8 cellular contexts compared by ENCODE assay signal in the genomic region with DNA sequence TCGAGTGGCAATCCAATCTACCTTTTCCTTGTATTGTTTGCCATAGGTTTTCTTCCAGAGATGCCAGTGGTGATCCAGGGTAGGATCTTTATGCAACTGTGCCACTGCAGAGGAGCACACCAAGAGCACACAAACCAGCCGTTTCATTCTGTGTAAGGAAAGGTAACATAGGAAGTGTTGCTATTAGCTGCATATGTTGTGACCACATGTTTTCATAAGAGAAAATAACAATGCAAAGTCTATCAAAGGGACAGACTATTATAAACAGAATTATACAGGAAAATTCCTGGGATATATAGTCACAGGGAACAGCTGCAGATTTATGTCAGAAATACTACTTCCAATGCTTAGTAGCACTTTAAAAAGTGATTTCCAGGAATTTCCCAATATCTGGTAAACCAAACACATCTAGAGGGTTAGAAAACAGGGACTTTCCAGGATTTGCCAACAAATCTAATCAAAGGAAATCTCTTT. TPM values are rescaled to one million over a fixed set of nuclear protein-coding genes. Genes with fewer than 3 reads are reported as not detected.
DNase-seq lines count a peak whose midpoint lies in the region; ATAC-seq and TF ChIP-seq lines count a peak whose summit lies in the region.

No MANE protein-coding gene starts in this region.

- no peaks in the 10 kb centered on the region for H4K20me1 ChIP-seq in MM.1S (ENCODE audit: insufficient read depth, low read length)

- H3K9me3 ChIP-seq in MM.1S (replicated peaks; ENCODE audit: insufficient read depth, low read length), result no peaks in the 10 kb centered on the region

- H3K36me3 Mint-ChIP-seq in chondrocyte (ENCODE audit: low read depth), result peaks cover 4% of the 10 kb centered on the region

- H3K27ac ChIP-seq in MM.1S (ENCODE audit: low read length), result no peak overlapping the region

- H2AFZ ChIP-seq in MM.1S (ENCODE audit: low read length), result no peak overlapping the region

- peaks cover 4% of the 10 kb centered on the region; the same call in 1 of the 2 replicates for H3F3A ChIP-seq in MM.1S (ENCODE audit: insufficient read depth, low read length)

- H3K4me1 Mint-ChIP-seq in chondrocyte (ENCODE audit: low read depth), result peaks cover 18% of the 10 kb centered on the region

- TF ChIP-seq CTCF in MM.1S (IDR thresholded peaks at IDR 0.05; ENCODE audit: low read length), result no peak
- TF ChIP-seq CTCF in omental fat pad (IDR thresholded peaks at IDR 0.05), result no peak
- TF ChIP-seq CTCF in chondrocyte (IDR thresholded peaks at IDR 0.05), result no peak

- no peaks in the 10 kb centered on the region for H3K27me3 Mint-ChIP-seq in chondrocyte (ENCODE audit: low read depth)

- peak; percentile 67 for DNase-seq in DMS53 (lab: John Stamatoyannopoulos, UW)
- no peak for DNase-seq in MM.1S
- DNase-seq in dedifferentiated amniotic fluid mesenchymal stem cell (ENCODE audit: extremely low spot score), result peak; percentile 70
- no peak for DNase-seq in omental fat pad (ENCODE audit: low spot score)
- no peak for DNase-seq in chondrocyte (ENCODE audit: low spot score)
- DNase-seq in OCI-M2 (lab: John Stamatoyannopoulos, UW; ENCODE audit: unreplicated experiment), result no peak

- H3K9ac ChIP-seq in MM.1S (ENCODE audit: low read length), result no peak overlapping the region

- H3K79me2 ChIP-seq in MM.1S (ENCODE audit: low read length), result no peaks in the 10 kb centered on the region

- no peaks in the 10 kb centered on the region for H3K9me2 ChIP-seq in MM.1S (replicated peaks; ENCODE audit: insufficient read depth, low read length)

- no peak overlapping the region for H3K4me3 Mint-ChIP-seq in chondrocyte (ENCODE audit: unreplicated experiment)

- peak overlapping the region; percentile 79; the same call in 1 of the 2 replicates for H3K4me2 ChIP-seq in MM.1S (ENCODE audit: low read depth, low read length)

- H3K27ac Mint-ChIP-seq in chondrocyte (ENCODE audit: unreplicated experiment), result no peak overlapping the region

- H3K9me3 Mint-ChIP-seq in chondrocyte (ENCODE audit: low read depth), result peaks cover 5% of the 10 kb centered on the region

- peak; percentile 59 for ATAC-seq in omental fat pad (ENCODE audit: low FRiP score)
- ATAC-seq in GM21515 (IDR thresholded peaks at IDR 0.05; ENCODE audit: unreplicated experiment), result no peak
- no peak for ATAC-seq in GM21825 (IDR thresholded peaks at IDR 0.05; ENCODE audit: unreplicated experiment)

- no peak overlapping the region; the same call in 1 of the 2 replicates for H3K4me3 ChIP-seq in MM.1S (ENCODE audit: low read length)

- H3K4me1 ChIP-seq in MM.1S (ENCODE audit: low read length), result peaks cover 7% of the 10 kb centered on the region; the same call in 1 of the 2 replicates

- peaks cover 10% of the 10 kb centered on the region; the same call in 1 of the 2 replicates for H3K27me3 ChIP-seq in MM.1S (replicated peaks; ENCODE audit: insufficient read depth, low read length)

- H3K36me3 ChIP-seq in MM.1S (replicated peaks; ENCODE audit: insufficient read depth, low read length), result no peaks in the 10 kb centered on the region

RNA-seq across cellular contexts. Expression of a gene that starts 0.9 kb away (rescaled TPM):
- total RNA-seq in omental fat pad (100 to 1,000 TPM in 3 of 4 donors, 10 to 100 TPM in 1; 95.7 to 310 (median 139) TPM), chondrocyte (0.79 to 1.5 TPM (median 1.4 TPM) in 3 replicates)

RNA-seq across cellular contexts. Expression of a gene that starts 43.4 kb away (rescaled TPM):
- total RNA-seq in omental fat pad (10 to 100 TPM; 41.2 to 74.5 (median 59.6) TPM), chondrocyte (4.9 to 12.4 TPM (median 4.9 TPM) in 3 replicates)

RNA-seq across cellular contexts. Expression of a gene that starts 44.0 kb away (rescaled TPM):
- 1 to 10 TPM in 1 of 4 donors, under 1 TPM in 1, not detected in 2; 0.46 to 2.0 TPM for total RNA-seq in omental fat pad
- total RNA-seq in chondrocyte, result not detected in 3 replicates

Comparison
In these comparisons a context has a peak if more than half of its experiments do, and no peak if none do; other contexts are left out.
1. DNase-seq: peak in DMS53 (single experiment) and dedifferentiated amniotic fluid mesenchymal stem cell (single experiment); none in MM.1S (single experiment), omental fat pad (single experiment), chondrocyte (single experiment) and OCI-M2 (single experiment).
2. RNA of a gene that starts 0.9 kb away (total RNA-seq): 95.7 to 310 TPM in omental fat pad; 0.79 to 1.5 TPM in chondrocyte; every median in the first group is over 10 times any median in the second.